19 cellular contexts compared by ENCODE assay signal in genomic region chr15:63836579-63836978, GRCh38. TPM values are rescaled to one million over a fixed set of nuclear protein-coding genes. Genes with fewer than 3 reads are reported as not detected.
DNase-seq lines count a peak whose midpoint lies in the region; ATAC-seq, FAIRE-seq and TF ChIP-seq lines count a peak whose summit lies in the region.
"Had no signal": no experiment of that assay in that cellular context is flagged by ENCODE, and none has a peak within 500 bp of the region (broad histone marks: within the 10 kb centered on the region; RNA-seq: fewer than 3 reads in every experiment).

No MANE protein-coding gene starts in this region.

- 56 to 85% methylated on average over 1 of the region's 1 CpG for WGBS in GM23248 (ENCODE audit: low coverage in 1 of 2, low lambda C conversion rate in 2 of 2, missing lambda C conversion rate in 2 of 2), 2 experiments
- 84 to 95% methylated on average over 1 of the region's 1 CpG for WGBS in pancreas, 2 donors

- intact Hi-C loops in pancreas (cut with DNase I) = no loop called here

- H3K4me3 ChIP-seq in GM23248 (no peak overlapping the region), WERI-Rb-1 (ENCODE audit: low read depth, low read length) (no peak overlapping the region), pancreas (no peak overlapping the region)
- H3K4me3 ChIP-seq: adrenal gland, hepatocyte, right lobe of liver had no signal

- DNase-seq in GM23248 (peak; percentile 4), glomerular endothelial cell (ENCODE audit: extremely low read depth, low read depth, low spot score) (peak; percentile 83), WERI-Rb-1 (no peak), pancreas (no peak)
- DNase-seq in stimulated activated naive B cell treated with anti-CD40 and anti-IgM and Interleukin-4, amounts not matched to agents 10 μg/mL and 1 μg/mL and 100 μg/mL, for 72 hours = no peak
- DNase-seq: activated CD8-positive, alpha-beta memory T cell treated with anti-CD3 and anti-CD28 coated beads for 24 hours; adrenal gland; Karpas-422; kidney; mesendoderm; NCI-H1105 treated with DMSO at 0.1 percent for 48 hours; NCI-H2107; NCI-H526; right lobe of liver had no signal

- no peak for TF ChIP-seq CTCF in VCaP (conservative IDR thresholded peaks at IDR 0.05)
- no peak for TF ChIP-seq CTCF in WERI-Rb-1 (IDR thresholded peaks at IDR 0.05; ENCODE audit: low read depth, low read length)
- TF ChIP-seq CTCF in pancreas (IDR thresholded peaks at IDR 0.05) = no peak

- H4K20me1 ChIP-seq in GM23248 (ENCODE audit: insufficient read depth) = no peaks in the 10 kb centered on the region

- H3K9me2 ChIP-seq in GM23248 (ENCODE audit: insufficient read depth) = no peaks in the 10 kb centered on the region

- no peaks in the 10 kb centered on the region for H3K9me3 ChIP-seq in GM23248 (ENCODE audit: low read depth)
- no peaks in the 10 kb centered on the region for H3K9me3 ChIP-seq in WERI-Rb-1 (ENCODE audit: severe bottlenecking)
- no peaks in the 10 kb centered on the region for H3K9me3 ChIP-seq in pancreas
- H3K9me3 ChIP-seq: adrenal gland, right lobe of liver had no signal

- H3K9me3 Mint-ChIP-seq in stimulated activated naive B cell treated with anti-CD40 and anti-IgM and Interleukin-4, amounts not matched to agents 10 μg/mL and 1 μg/mL and 100 μg/mL, for 72 hours = no peaks in the 10 kb centered on the region
- H3K9me3 Mint-ChIP-seq: stimulated activated naive CD8-positive, alpha-beta T cell treated with anti-CD3 and anti-CD28 coated beads, Interleukin-15, Interleukin-2, amounts not matched to agents 100 ng/mL and 50 ng/mL, for 24 hours had no signal

- in situ Hi-C loops in GM23248 (cut with MboI) = no loop called here

- H3K79me2 ChIP-seq in GM23248 (ENCODE audit: insufficient read depth) = peaks cover 18% of the 10 kb centered on the region

- H3K9ac ChIP-seq in GM23248 = no peak overlapping the region

- H3K4me1 Mint-ChIP-seq in stimulated activated naive B cell treated with anti-CD40 and anti-IgM and Interleukin-4, amounts not matched to agents 10 μg/mL and 1 μg/mL and 100 μg/mL, for 72 hours = peaks cover 14 to 44% of the 10 kb centered on the region in 2 donors

- H3K36me3 ChIP-seq in GM23248 (ENCODE audit: low read depth) = no peaks in the 10 kb centered on the region
- H3K36me3 ChIP-seq in WERI-Rb-1 = no peaks in the 10 kb centered on the region
- H3K36me3 ChIP-seq in pancreas = no peaks in the 10 kb centered on the region
- H3K36me3 ChIP-seq: adrenal gland, right lobe of liver had no signal

- H3K4me2 ChIP-seq in GM23248 (ENCODE audit: unreplicated experiment) = no peak overlapping the region
- H3K4me2 ChIP-seq: hepatocyte had no signal

- H3K27ac Mint-ChIP-seq in stimulated activated naive B cell treated with anti-CD40 and anti-IgM and Interleukin-4, amounts not matched to agents 10 μg/mL and 1 μg/mL and 100 μg/mL, for 72 hours = peak overlapping the region; percentile 31
- H3K27ac Mint-ChIP-seq: stimulated activated naive CD8-positive, alpha-beta T cell treated with anti-CD3 and anti-CD28 coated beads, Interleukin-15, Interleukin-2, amounts not matched to agents 100 ng/mL and 50 ng/mL, for 24 hours had no signal

- no peak overlapping the region for H3K4me3 Mint-ChIP-seq in stimulated activated naive B cell treated with anti-CD40 and anti-IgM and Interleukin-4, amounts not matched to agents 10 μg/mL and 1 μg/mL and 100 μg/mL, for 72 hours
- H3K4me3 Mint-ChIP-seq: stimulated activated naive CD8-positive, alpha-beta T cell treated with anti-CD3 and anti-CD28 coated beads, Interleukin-15, Interleukin-2, amounts not matched to agents 100 ng/mL and 50 ng/mL, for 24 hours had no signal

- no peak for ATAC-seq in stimulated activated naive B cell treated with anti-CD40 and anti-IgM and Interleukin-4, amounts not matched to agents 10 μg/mL and 1 μg/mL and 100 μg/mL, for 72 hours (replicated peaks)
- ATAC-seq in GM21529 (IDR thresholded peaks at IDR 0.05; ENCODE audit: unreplicated experiment) (no peak), pancreas (no peak)
- ATAC-seq: Right ventricle myocardium inferior had no signal

- H3K27me3 ChIP-seq in GM23248 (replicated peaks; ENCODE audit: insufficient read depth) = no peaks in the 10 kb centered on the region
- H3K27me3 ChIP-seq in WERI-Rb-1 (ENCODE audit: insufficient read depth, low read depth, severe bottlenecking) = no peaks in the 10 kb centered on the region
- no peaks in the 10 kb centered on the region for H3K27me3 ChIP-seq in pancreas
- H3K27me3 ChIP-seq: adrenal gland, hepatocyte, right lobe of liver had no signal

- H3K36me3 Mint-ChIP-seq in stimulated activated naive B cell treated with anti-CD40 and anti-IgM and Interleukin-4, amounts not matched to agents 10 μg/mL and 1 μg/mL and 100 μg/mL, for 72 hours = peaks cover 7% of the 10 kb centered on the region in 2 donors

- FAIRE-seq in pancreas (lab: Jason Lieb, UNC) = no peak
- FAIRE-seq: kidney had no signal

- no peaks in the 10 kb centered on the region for H3F3A ChIP-seq in GM23248 (ENCODE audit: insufficient read depth)

- H3K27ac ChIP-seq in GM23248 (no peak overlapping the region), VCaP (peak overlapping the region; percentile 57), WERI-Rb-1 (no peak overlapping the region), pancreas (no peak overlapping the region)
- H3K27ac ChIP-seq: adrenal gland, hepatocyte, right lobe of liver had no signal

- H3K4me1 ChIP-seq in GM23248 (ENCODE audit: insufficient read depth) (peaks cover 8% of the 10 kb centered on the region; the same call in 1 of the 2 replicates), pancreas (peaks cover 9 to 12% (median 12%) of the 10 kb centered on the region in 3 donors)

- H3K27me3 Mint-ChIP-seq in stimulated activated naive B cell treated with anti-CD40 and anti-IgM and Interleukin-4, amounts not matched to agents 10 μg/mL and 1 μg/mL and 100 μg/mL, for 72 hours = no peaks in the 10 kb centered on the region
- H3K27me3 Mint-ChIP-seq: stimulated activated naive CD8-positive, alpha-beta T cell treated with anti-CD3 and anti-CD28 coated beads, Interleukin-15, Interleukin-2, amounts not matched to agents 100 ng/mL and 50 ng/mL, for 24 hours had no signal

- no peak overlapping the region for H2AFZ ChIP-seq in GM23248
- H2AFZ ChIP-seq: hepatocyte had no signal

RNA-seq across cellular contexts. Expression of gene HERC1, which starts 2.8 kb away (rescaled TPM):
- total RNA-seq in GM23248 (2014; rRNA removed; shearing (Covaris generic)) = 49.4 and 64.0 TPM in 2 replicates
- polyA plus RNA-seq in GM23248 (2016; fragmentation: Nextera tagmentation; extraction: Ambion mirVana) (12.5 and 14.5 TPM in 2 replicates), pancreas (10 to 100 TPM; 11.8 to 30.5 TPM)
- total RNA-seq in glomerular endothelial cell (94.7 and 140 TPM in 2 replicates), pancreas (10 to 100 TPM; 28.5 to 53.3 (median 46.7) TPM)

Comparison
In these comparisons a context has a peak if more than half of its experiments do, and no peak if none do; other contexts are left out.
1. DNase-seq: peak in GM23248 (single experiment) and glomerular endothelial cell (single experiment); none in stimulated activated naive B cell treated with anti-CD40 and anti-IgM and Interleukin-4, amounts not matched to agents 10 μg/mL and 1 μg/mL and 100 μg/mL, for 72 hours (single experiment), WERI-Rb-1 (single experiment) and pancreas (0 of 6).